ENCODE assay signal across 1 cellular context in the genomic region with DNA sequence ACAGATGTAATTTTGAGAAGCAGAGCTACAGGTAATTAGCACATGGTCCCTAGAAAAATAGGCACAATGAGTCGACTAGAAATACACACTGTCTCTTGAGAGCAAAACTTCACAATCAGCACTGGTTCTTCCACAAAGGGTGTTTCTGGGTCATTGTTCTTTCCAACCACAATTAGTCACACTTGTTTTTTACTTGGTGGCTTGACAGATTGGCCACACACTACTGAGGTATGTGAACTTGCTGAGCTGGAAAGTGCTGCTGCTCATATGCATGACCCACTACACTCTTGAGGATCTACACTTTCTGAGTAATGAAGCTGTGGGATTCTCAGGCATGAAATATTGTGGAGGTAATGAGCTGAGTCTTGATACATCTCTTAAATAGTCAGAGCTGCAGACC.
TF ChIP-seq lines count a peak whose summit lies in the region.

No MANE protein-coding gene starts in this region.

TF ChIP-seq in SK-N-SH, 30 proteins besides CTCF, POLR2A, EP300 and RAD21 (continued from another document):
- TF ChIP-seq POLR2AphosphoS5 (IDR thresholded peaks at IDR 0.05; ENCODE audit: low read depth, low read length) (peak; percentile 15; the same call in 1 of the 2 replicates), GATA2 (CRISPR knock-in tag; IDR thresholded peaks at IDR 0.05) (no peak), FOXM1 (IDR thresholded peaks at IDR 0.05; ENCODE audit: low read depth) (no peak), RXRA (IDR thresholded peaks at IDR 0.05; ENCODE audit: borderline replicate concordance, low read depth) (peak; percentile 26; the same call in 1 of the 2 replicates), EZH2phosphoT487 (IDR thresholded peaks at IDR 0.05; ENCODE audit: borderline replicate concordance, low read depth) (no peak), ELF1 (IDR thresholded peaks at IDR 0.05) (no peak), MXI1 (IDR thresholded peaks at IDR 0.05; ENCODE audit: low read depth, low read length) (no peak), JUND (IDR thresholded peaks at IDR 0.05) (peak; percentile 45), SMC3 (IDR thresholded peaks at IDR 0.05; ENCODE audit: low read depth, low read length) (no peak), RFX5 (IDR thresholded peaks at IDR 0.05; ENCODE audit: low read length) (no peak), FOXJ3 (CRISPR knock-in tag; IDR thresholded peaks at IDR 0.05) (no peak)
- TF ChIP-seq, protein P1, sequence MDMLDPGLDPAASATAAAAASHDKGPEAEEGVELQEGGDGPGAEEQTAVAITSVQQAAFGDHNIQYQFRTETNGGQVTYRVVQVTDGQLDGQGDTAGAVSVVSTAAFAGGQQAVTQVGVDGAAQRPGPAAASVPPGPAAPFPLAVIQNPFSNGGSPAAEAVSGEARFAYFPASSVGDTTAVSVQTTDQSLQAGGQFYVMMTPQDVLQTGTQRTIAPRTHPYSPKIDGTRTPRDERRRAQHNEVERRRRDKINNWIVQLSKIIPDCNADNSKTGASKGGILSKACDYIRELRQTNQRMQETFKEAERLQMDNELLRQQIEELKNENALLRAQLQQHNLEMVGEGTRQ (IDR thresholded peaks at IDR 0.05; ENCODE audit: borderline replicate concordance, low read depth, low read length): no peak
- TF ChIP-seq, protein P2, sequence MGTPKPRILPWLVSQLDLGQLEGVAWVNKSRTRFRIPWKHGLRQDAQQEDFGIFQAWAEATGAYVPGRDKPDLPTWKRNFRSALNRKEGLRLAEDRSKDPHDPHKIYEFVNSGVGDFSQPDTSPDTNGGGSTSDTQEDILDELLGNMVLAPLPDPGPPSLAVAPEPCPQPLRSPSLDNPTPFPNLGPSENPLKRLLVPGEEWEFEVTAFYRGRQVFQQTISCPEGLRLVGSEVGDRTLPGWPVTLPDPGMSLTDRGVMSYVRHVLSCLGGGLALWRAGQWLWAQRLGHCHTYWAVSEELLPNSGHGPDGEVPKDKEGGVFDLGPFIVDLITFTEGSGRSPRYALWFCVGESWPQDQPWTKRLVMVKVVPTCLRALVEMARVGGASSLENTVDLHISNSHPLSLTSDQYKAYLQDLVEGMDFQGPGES (IDR thresholded peaks at IDR 0.05; ENCODE audit: low read depth, low read length): no peak
- TF ChIP-seq, protein P3, sequence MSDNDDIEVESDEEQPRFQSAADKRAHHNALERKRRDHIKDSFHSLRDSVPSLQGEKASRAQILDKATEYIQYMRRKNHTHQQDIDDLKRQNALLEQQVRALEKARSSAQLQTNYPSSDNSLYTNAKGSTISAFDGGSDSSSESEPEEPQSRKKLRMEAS (IDR thresholded peaks at IDR 0.05; ENCODE audit: low read depth): no peak
